Comparison of ENCODE assay signal across 18 cellular contexts in the genomic region with DNA sequence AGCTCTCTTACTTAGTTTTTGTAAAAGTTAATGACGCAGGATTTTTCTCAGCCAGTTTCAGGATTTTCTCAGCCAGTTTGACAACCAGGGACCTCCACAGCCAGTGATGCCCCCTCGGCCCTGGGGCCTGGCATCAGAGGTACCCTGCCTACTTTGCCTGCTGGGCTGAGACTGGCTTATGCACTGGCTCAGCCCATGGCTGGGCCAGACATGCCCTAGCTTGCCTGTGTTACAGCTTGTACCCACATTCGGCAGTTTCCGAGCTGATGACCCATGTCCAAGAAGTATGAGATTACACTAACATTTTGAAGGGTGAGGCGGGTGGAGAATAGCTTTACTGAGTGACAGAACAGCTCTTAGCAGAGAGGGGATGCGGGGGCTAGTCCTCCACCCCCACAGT.
DNase-seq lines count a peak whose midpoint lies in the region; ATAC-seq, FAIRE-seq and TF ChIP-seq lines count a peak whose summit lies in the region.
"Had no signal": no experiment of that assay in that cellular context is flagged by ENCODE, and none has a peak within 500 bp of the region (broad histone marks: within the 10 kb centered on the region; RNA-seq: fewer than 3 reads in every experiment).

No MANE protein-coding gene starts in this region.

- no peak overlapping the region for H2BK15ac ChIP-seq in mesendoderm (replicated peaks; ENCODE audit: low read depth)

- no peak overlapping the region for H3K18ac ChIP-seq in mesendoderm (ENCODE audit: low read length)

- no peaks in the 10 kb centered on the region for H3K4me1 ChIP-seq in mesendoderm (ENCODE audit: control insufficient read depth, low read depth, low read length)
- H3K4me1 ChIP-seq: A549 had no signal

- no peaks in the 10 kb centered on the region for H3K79me1 ChIP-seq in mesendoderm (ENCODE audit: low read length)

- ATAC-seq in HG03565 (IDR thresholded peaks at IDR 0.05; ENCODE audit: unreplicated experiment) (no peak), GM19351 (IDR thresholded peaks at IDR 0.05; ENCODE audit: unreplicated experiment) (no peak), GM18519 (IDR thresholded peaks at IDR 0.05; ENCODE audit: low FRiP score, unreplicated experiment) (no peak)
- no peak for ATAC-seq in stimulated activated naive CD8-positive, alpha-beta T cell treated with anti-CD3 and anti-CD28 coated beads, Interleukin-15, amount 100 ng/mL, for 72 hours
- ATAC-seq: A549; CD8-positive, alpha-beta T cell had no signal

- H3K4me1 Mint-ChIP-seq in stimulated activated naive CD8-positive, alpha-beta T cell treated with anti-CD3 and anti-CD28 coated beads, Interleukin-15, amount 100 ng/mL, for 72 hours = peaks cover 10% of the 10 kb centered on the region
- H3K4me1 Mint-ChIP-seq: CD14-positive monocyte had no signal

- no peaks in the 10 kb centered on the region for H3K27me3 Mint-ChIP-seq in stimulated activated naive CD8-positive, alpha-beta T cell treated with anti-CD3 and anti-CD28 coated beads, Interleukin-15, amount 100 ng/mL, for 72 hours

- H3K79me2 ChIP-seq in mesendoderm (ENCODE audit: control insufficient read depth, insufficient read depth, low read length) = no peaks in the 10 kb centered on the region

- H3K4me3 Mint-ChIP-seq in stimulated activated naive CD8-positive, alpha-beta T cell treated with anti-CD3 and anti-CD28 coated beads, Interleukin-15, amount 100 ng/mL, for 72 hours = no peak overlapping the region
- H3K4me3 Mint-ChIP-seq: CD14-positive monocyte; CD8-positive, alpha-beta T cell had no signal

- CTCF ChIA-PET in RWPE1 (lab: Yijun Ruan, JAX) = no interaction called here

- H3K4me3 ChIP-seq in bronchial epithelial cell (ENCODE audit: low read depth, low read length) = no peak overlapping the region
- H3K4me3 ChIP-seq in mesendoderm (ENCODE audit: low read length) = no peak overlapping the region
- H3K4me3 ChIP-seq: A549 had no signal

- TF ChIP-seq CTCF in RWPE1 (conservative IDR thresholded peaks at IDR 0.05; ENCODE audit: low read depth) (no peak), bronchial epithelial cell (IDR thresholded peaks at IDR 0.05; ENCODE audit: insufficient read depth, low read length, severe bottlenecking) (no peak)

- no peak overlapping the region for H2BK120ac ChIP-seq in mesendoderm (ENCODE audit: low read depth, low read length)

- H3K23ac ChIP-seq in mesendoderm (ENCODE audit: low read length) = no peak overlapping the region

- no peak overlapping the region for H3K9ac ChIP-seq in mesendoderm (ENCODE audit: low read length)

- POLR2A ChIA-PET in RWPE1 (lab: Yijun Ruan, JAX; ENCODE audit: low non-redundant PET) = no interaction called here

- no peak overlapping the region for H4K5ac ChIP-seq in mesendoderm (ENCODE audit: low read length)

- H3K36me3 ChIP-seq in bronchial epithelial cell (ENCODE audit: control insufficient read depth, insufficient read depth, low read length) (no peaks in the 10 kb centered on the region), mesendoderm (ENCODE audit: control insufficient read depth, insufficient read depth, low read length) (no peaks in the 10 kb centered on the region)

- H3K9me3 Mint-ChIP-seq in stimulated activated naive CD8-positive, alpha-beta T cell treated with anti-CD3 and anti-CD28 coated beads, Interleukin-15, amount 100 ng/mL, for 72 hours = peaks cover 8 to 11% of the 10 kb centered on the region in 2 donors
- H3K9me3 Mint-ChIP-seq: CD8-positive, alpha-beta T cell had no signal

- no peak overlapping the region for H2AK5ac ChIP-seq in mesendoderm (ENCODE audit: low read length)

- peak overlapping the region in 1 of 2 donors; percentile 10 for H3K27ac Mint-ChIP-seq in stimulated activated naive CD8-positive, alpha-beta T cell treated with anti-CD3 and anti-CD28 coated beads, Interleukin-15, amount 100 ng/mL, for 72 hours
- H3K27ac Mint-ChIP-seq: CD14-positive monocyte; CD8-positive, alpha-beta T cell had no signal

- H3K27me3 ChIP-seq in bronchial epithelial cell (ENCODE audit: control insufficient read depth, insufficient read depth, low read length) (no peaks in the 10 kb centered on the region), mesendoderm (ENCODE audit: insufficient read depth, low read length, poor library complexity) (no peaks in the 10 kb centered on the region)

- no peak overlapping the region for H3K4ac ChIP-seq in mesendoderm (ENCODE audit: low read depth, low read length)

- no CpG with 5 or more reads among the region's 6 CpGs for WGBS in mesendoderm (ENCODE audit: extremely low coverage, insufficient coverage, low lambda C conversion rate)

- peak overlapping the region; percentile 22 for H3K56ac ChIP-seq in mesendoderm (ENCODE audit: low read length)

- H3K4me2 ChIP-seq in mesendoderm (ENCODE audit: low read length) = no peak overlapping the region
- H3K4me2 ChIP-seq: A549 had no signal

- DNase-seq in RWPE1 (ENCODE audit: low spot score) (peak; percentile 5), bronchial epithelial cell (ENCODE audit: low read depth) (peak; percentile 73), mesendoderm (no peak)
- DNase-seq in stimulated activated naive CD8-positive, alpha-beta T cell treated with anti-CD3 and anti-CD28 coated beads, Interleukin-15, amount 100 ng/mL, for 72 hours = no peak
- DNase-seq: CD8-positive, alpha-beta T cell; COR-L47; DMS153; DMS79 treated with DMSO at 0.1 percent for 48 hours; EL; HCEC 1CT had no signal

- no peak for FAIRE-seq in bronchial epithelial cell (lab: Jason Lieb, UNC)
- FAIRE-seq: A549, D721Med, GM12891, GM19239 had no signal

- H2BK5ac ChIP-seq in mesendoderm (ENCODE audit: low read length) = no peak overlapping the region

- H4K8ac ChIP-seq in mesendoderm (ENCODE audit: low read depth, low read length) = no peak overlapping the region

- H3K27ac ChIP-seq in RWPE1 = no peak overlapping the region
- H3K27ac ChIP-seq in mesendoderm (ENCODE audit: low read depth, low read length) = no peak overlapping the region
- H3K27ac ChIP-seq: A549 had no signal

Comparison
In these comparisons a context has a peak if more than half of its experiments do, and no peak if none do; other contexts are left out.
1. DNase-seq: peak in RWPE1 (single experiment) and bronchial epithelial cell (single experiment); none in mesendoderm (single experiment) and stimulated activated naive CD8-positive, alpha-beta T cell treated with anti-CD3 and anti-CD28 coated beads, Interleukin-15, amount 100 ng/mL, for 72 hours (0 of 2).